26 cellular contexts compared by ENCODE assay signal in the genomic region with DNA sequence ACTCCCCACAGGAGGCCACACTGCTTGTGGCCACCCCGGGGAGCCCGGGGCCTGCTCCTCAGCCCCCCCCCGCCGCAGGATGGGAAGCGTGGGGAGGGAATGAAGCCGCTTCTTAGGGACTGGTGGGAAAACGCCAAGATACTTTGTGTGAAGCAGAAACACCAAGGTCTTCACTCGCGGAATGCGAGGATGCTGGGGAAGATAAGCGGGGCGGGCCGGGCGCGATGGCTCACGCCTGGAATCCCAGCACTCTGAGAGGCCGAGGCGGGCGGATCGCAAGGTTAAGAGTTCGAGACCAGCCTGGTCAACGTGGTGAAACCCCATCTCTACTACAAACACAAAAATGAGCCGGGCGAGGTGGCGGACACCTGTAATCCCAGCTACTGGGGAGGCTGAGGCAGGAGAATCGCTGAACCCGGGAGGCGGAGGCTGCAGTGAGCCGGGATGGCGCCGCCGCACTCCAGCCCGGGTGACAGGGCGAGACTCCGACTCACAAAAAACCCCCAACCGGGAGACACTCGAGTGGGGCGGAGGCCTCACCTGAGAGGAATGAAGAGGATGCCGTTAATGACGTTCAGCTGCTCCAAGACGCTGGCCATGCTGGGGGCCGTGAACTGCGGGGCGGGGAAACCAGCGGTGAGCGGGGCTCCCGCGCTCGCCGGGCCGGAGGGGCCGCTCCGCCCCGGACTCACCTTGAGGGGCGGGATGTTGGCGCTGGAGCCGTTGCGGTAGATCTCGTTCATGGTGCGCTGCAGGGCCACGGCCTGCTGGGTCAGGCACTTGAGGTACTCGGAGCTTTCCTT. TPM values are rescaled to one million over a fixed set of nuclear protein-coding genes. Genes with fewer than 3 reads are reported as not detected.
A peak's percentile ranks its signal among the peaks of the same experiment; 100 is the strongest.
DNase-seq lines count a peak whose midpoint lies in the region; ATAC-seq, FAIRE-seq and TF ChIP-seq lines count a peak whose summit lies in the region.
"Had no signal": no experiment of that assay in that cellular context is flagged by ENCODE, and none has a peak within 500 bp of the region (broad histone marks: within the 10 kb centered on the region; RNA-seq: fewer than 3 reads in every experiment).

No MANE protein-coding gene starts in this region.

- DNase-seq in activated T-cell treated with anti-CD3 and anti-CD28 coated beads, Interleukin-2, amount 50 U/mL, for 1 hour = peak; percentile 16
- DNase-seq in activated T-cell treated with anti-CD3 and anti-CD28 coated beads, Interleukin-2, amount 50 U/mL, for 48 hours = no peak
- DNase-seq in WTC11 (ENCODE audit: low spot score) (no peak), HepG2 (ENCODE audit: low spot score) (no peak), upper lobe of left lung (peak; percentile 20 to 78), HFFc6 (no peak), OCI-LY7 (ENCODE audit: low spot score) (no peak), trophoblast cell (no peak)
- DNase-seq: activated CD8-positive, alpha-beta T cell treated with anti-CD3 and anti-CD28 coated beads, Interleukin-2, amount 10 ng/mL, durations not matched to agents 7 days and 5 days; AML-193; DMS153; Karpas-422; NCI-H526 treated with DMSO at 0.1 percent for 48 hours; nucleus accumbens; SJCRH30; small intestine; stimulated activated naive CD4-positive, alpha-beta T cell treated with Interleukin-2 at 50 U/mL for 16 hours had no signal

- H3K4me1 Mint-ChIP-seq in WTC11 (peaks cover 5% of the 10 kb centered on the region), HFFc6 (ENCODE audit: low read depth) (peaks cover 16% of the 10 kb centered on the region)

- H3K4me1 ChIP-seq in HepG2 (ENCODE audit: insufficient read depth, low read length) (no peaks in the 10 kb centered on the region), upper lobe of left lung (peaks cover 26 to 40% (median 29%) of the 10 kb centered on the region in 4 donors), OCI-LY7 (ENCODE audit: insufficient read depth, low read length, poor library complexity, severe bottlenecking) (no peaks in the 10 kb centered on the region), trophoblast cell (ENCODE audit: control insufficient read depth in 1 of 2, insufficient read depth in 2 of 2, low read length in 2 of 2) (no peaks in the 10 kb centered on the region)
- H3K4me1 ChIP-seq: SJCRH30 had no signal

- no peak for FAIRE-seq in HepG2 (lab: Jason Lieb, UNC)
- FAIRE-seq: A204.1, small intestine had no signal

- H3K9me3 ChIP-seq in HepG2 (ENCODE audit: low read length) (no peaks in the 10 kb centered on the region), upper lobe of left lung (no peaks in the 10 kb centered on the region), OCI-LY7 (ENCODE audit: low read length) (no peaks in the 10 kb centered on the region), trophoblast cell (ENCODE audit: insufficient read depth, low read depth, low read length) (peaks cover 1% of the 10 kb centered on the region)
- H3K9me3 ChIP-seq: ascending aorta, SJCRH30, thoracic aorta had no signal

- H3K27ac ChIP-seq in HepG2 (ENCODE audit: extremely low read length, insufficient read depth, low read length) (no peak overlapping the region), upper lobe of left lung (no peak overlapping the region), OCI-LY7 (ENCODE audit: low read depth, low read length, poor library complexity, severe bottlenecking) (no peak overlapping the region), trophoblast cell (ENCODE audit: low read depth, low read length) (no peak overlapping the region)
- H3K27ac ChIP-seq: ascending aorta, SJCRH30, thoracic aorta had no signal

- peaks cover 30 to 39% of the 10 kb centered on the region in 2 experiments; a peak in 4 of 5 replicates for H3K36me3 ChIP-seq in HepG2 (replicated peaks in 1 of 2; ENCODE audit: control insufficient read depth in 1 of 2, insufficient read depth in 2 of 2, low read length in 2 of 2)
- H3K36me3 ChIP-seq in upper lobe of left lung = peaks cover 11 to 60% (median 50%) of the 10 kb centered on the region in 4 donors
- peaks cover 82% of the 10 kb centered on the region for H3K36me3 ChIP-seq in OCI-LY7 (ENCODE audit: insufficient read depth, low read length)
- H3K36me3 ChIP-seq in trophoblast cell (ENCODE audit: control insufficient read depth in 1 of 2, insufficient read depth in 2 of 2, low read length in 2 of 2) = peaks cover 49 to 50% of the 10 kb centered on the region in 2 experiments
- H3K36me3 ChIP-seq: SJCRH30 had no signal

- H4K12ac ChIP-seq in trophoblast cell (ENCODE audit: low read depth, low read length) = no peak overlapping the region

- H2AFZ ChIP-seq in HepG2 (ENCODE audit: low read length) (no peak overlapping the region), OCI-LY7 (ENCODE audit: low read length) (no peak overlapping the region), trophoblast cell (ENCODE audit: insufficient read depth, low read length, poor library complexity) (no peak overlapping the region)

- H3K9me2 ChIP-seq in OCI-LY7 (ENCODE audit: insufficient read depth, low read length) = no peaks in the 10 kb centered on the region

- H3K4me3 ChIP-seq in HepG2 (replicated peaks in 1 of 3; ENCODE audit: insufficient read depth in 1 of 3, low read depth in 2 of 3, low read length in 3 of 3) (no peak overlapping the region), upper lobe of left lung (no peak overlapping the region), OCI-LY7 (ENCODE audit: low read depth, low read length, poor library complexity, severe bottlenecking) (no peak overlapping the region), trophoblast cell (ENCODE audit: low read depth, low read length) (no peak overlapping the region)
- H3K4me3 ChIP-seq: ascending aorta, SJCRH30, thoracic aorta had no signal

- H3K23ac ChIP-seq in trophoblast cell (ENCODE audit: low read length) = no peak overlapping the region

- H3K14ac ChIP-seq in trophoblast cell (ENCODE audit: low read length) = no peak overlapping the region

- BruUV-seq in HepG2 (replicated peaks; lab: Mats Ljungman, UMichigan) (no TSS peak), OCI-LY7 (replicated peaks; lab: Mats Ljungman, UMichigan) (no TSS peak)

- H3K36me3 Mint-ChIP-seq in WTC11 (0 out of 2 replicates have a peak, but pooled peaks cover 3% of the 10 kb centered on the region), HFFc6 (ENCODE audit: low read depth) (no peaks in the 10 kb centered on the region)
- H3K36me3 Mint-ChIP-seq: activated naive CD8-positive, alpha-beta T cell; T-cell had no signal

- no peak overlapping the region for H4K91ac ChIP-seq in trophoblast cell (ENCODE audit: low read depth, low read length)

- POLR2A ChIA-PET in WTC11 (lab: Charles Lee) (no interaction called here), HepG2 (lab: Yijun Ruan, JAX) (no interaction called here), OCI-LY7 (lab: Charles Lee) (no interaction called here)

- no peak overlapping the region for H3K9ac ChIP-seq in HepG2 (ENCODE audit: insufficient read depth, low read depth, low read length)
- no peak overlapping the region for H3K9ac ChIP-seq in trophoblast cell (ENCODE audit: low read length)

- H3K27me3 ChIP-seq in HepG2 (ENCODE audit: control insufficient read depth in 1 of 2, insufficient read depth in 2 of 2, low read length in 2 of 2) (no peaks in the 10 kb centered on the region), upper lobe of left lung (no peaks in the 10 kb centered on the region), trophoblast cell (ENCODE audit: insufficient read depth, low read length) (no peaks in the 10 kb centered on the region)
- H3K27me3 ChIP-seq: ascending aorta, dorsolateral prefrontal cortex, SJCRH30 had no signal

- no peak overlapping the region for H2AK5ac ChIP-seq in trophoblast cell (ENCODE audit: low read length)

- no peak overlapping the region for H3K4me3 Mint-ChIP-seq in WTC11
- no peak overlapping the region for H3K4me3 Mint-ChIP-seq in HFFc6
- H3K4me3 Mint-ChIP-seq: activated CD8-positive, alpha-beta T cell treated with anti-CD3 and anti-CD28 coated beads, Interleukin-2, amount 10 ng/mL, durations not matched to agents 7 days and 5 days; activated naive CD8-positive, alpha-beta T cell; activated T-helper 1 cell treated with anti-CD3 and anti-CD28 coated beads, Interleukin-12 subunit alpha, Interleukin-12 subunit beta, Interleukin-2, Interleukin-4 antibody, amounts not matched to agents 30 ng/mL and 10 ng/mL and 1 ng/mL, durations not matched to agents 14 hours and 24 hours and 36 hours; T-cell had no signal

- TF ChIP-seq EP300 in HepG2 (IDR thresholded peaks at IDR 0.05; ENCODE audit: low read depth in 2 of 2, low read length in 2 of 2) (no peak), HepG2 (CRISPR knock-in tag; IDR thresholded peaks at IDR 0.05; ENCODE audit: borderline replicate concordance) (no peak), upper lobe of left lung (IDR thresholded peaks at IDR 0.05) (no peak)

- 97% methylated on average over 51 of the region's 62 CpGs for WGBS in HepG2 (ENCODE audit: low lambda C conversion rate)
- 94 to 97% methylated on average over 38 to 56 of the region's 62 CpGs for WGBS in upper lobe of left lung, 2 donors
- WGBS in trophoblast cell (ENCODE audit: extremely low coverage, insufficient coverage, insufficient read length) = no CpG with 5 or more reads among the region's 62 CpGs

- no peaks in the 10 kb centered on the region for H3K79me2 ChIP-seq in HepG2 (ENCODE audit: insufficient read depth, low read length)
- no peaks in the 10 kb centered on the region for H3K79me2 ChIP-seq in OCI-LY7 (ENCODE audit: insufficient read depth, low read depth, low read length)
- H3K79me2 ChIP-seq in trophoblast cell (ENCODE audit: control insufficient read depth, insufficient read depth, low read length, poor library complexity) = no peaks in the 10 kb centered on the region

- H3K9me3 Mint-ChIP-seq in WTC11 (no peaks in the 10 kb centered on the region), HFFc6 (peaks cover 6% of the 10 kb centered on the region; the same call in 1 of the 2 replicates)
- H3K9me3 Mint-ChIP-seq: activated T-helper 1 cell treated with anti-CD3 and anti-CD28 coated beads, Interleukin-12 subunit alpha, Interleukin-12 subunit beta, Interleukin-2, Interleukin-4 antibody, amounts not matched to agents 30 ng/mL and 10 ng/mL and 1 ng/mL, durations not matched to agents 14 hours and 24 hours and 36 hours; CD8-positive, alpha-beta memory T cell; T-cell had no signal

- CTCF ChIA-PET in WTC11 (lab: Charles Lee) (interaction anchor here (1.0 to 1.3 kb wide), 2 partner anchors 19 to 167 kb away, joined by 3 read pairs; no protein-coding TSS in a partner anchor), HepG2 (lab: Yijun Ruan, JAX; ENCODE audit: low intra/inter-chr PET ratio, low total read pairs) (no interaction called here), OCI-LY7 (lab: Charles Lee; ENCODE audit: unreplicated experiment) (no interaction called here)

- H3K18ac ChIP-seq in trophoblast cell (ENCODE audit: low read length) = no peak overlapping the region

- intact Hi-C loops in HepG2 (cut with micrococcal nuclease; ENCODE audit: unreplicated experiment) = no loop called here
- intact Hi-C loops in OCI-LY7 (cut with micrococcal nuclease; ENCODE audit: unreplicated experiment) = no loop called here

- H4K8ac ChIP-seq in trophoblast cell (ENCODE audit: low read depth, low read length) = no peak overlapping the region

- H2BK120ac ChIP-seq in trophoblast cell (ENCODE audit: insufficient read depth, low read length, poor library complexity) = no peak overlapping the region

- ATAC-seq in WTC11 (peak; percentile 10), HepG2 (no peak), upper lobe of left lung (ENCODE audit: low FRiP score in 2 of 2) (no peak)
- ATAC-seq: activated CD8-positive, alpha-beta T cell treated with anti-CD3 and anti-CD28 coated beads, Interleukin-2, amount 10 ng/mL, durations not matched to agents 7 days and 5 days; T-cell had no signal

- H3K27ac Mint-ChIP-seq in WTC11 (no peak overlapping the region), HFFc6 (no peak overlapping the region)
- H3K27ac Mint-ChIP-seq: activated CD8-positive, alpha-beta T cell treated with anti-CD3 and anti-CD28 coated beads, Interleukin-2, amount 10 ng/mL, durations not matched to agents 7 days and 5 days; activated naive CD8-positive, alpha-beta T cell; activated T-helper 1 cell treated with anti-CD3 and anti-CD28 coated beads, Interleukin-12 subunit alpha, Interleukin-12 subunit beta, Interleukin-2, Interleukin-4 antibody, amounts not matched to agents 30 ng/mL and 10 ng/mL and 1 ng/mL, durations not matched to agents 14 hours and 24 hours and 36 hours; T-cell had no signal

- no peak overlapping the region for H2BK5ac ChIP-seq in trophoblast cell (ENCODE audit: low read depth, low read length, poor library complexity)

- TF ChIP-seq POLR2A in HepG2 (IDR thresholded peaks at IDR 0.05; ENCODE audit: insufficient read depth in 1 of 2, low read depth in 2 of 2, low read length in 2 of 2) (no peak), upper lobe of left lung (IDR thresholded peaks at IDR 0.05) (no peak)

- H2BK12ac ChIP-seq in trophoblast cell (ENCODE audit: low read length) = no peak overlapping the region

- in situ Hi-C loops in HepG2 (cut with HindIII; ENCODE audit: extremely low pct_ligation_motif_present, low pct_unique_long_range_greater_than_20kb) = no loop called here

- H4K20me1 ChIP-seq in HepG2 (ENCODE audit: insufficient read depth, low read length) = peaks cover 6% of the 10 kb centered on the region; the same call in 1 of the 2 replicates
- H4K20me1 ChIP-seq in OCI-LY7 (ENCODE audit: insufficient read depth, low read length) = no peaks in the 10 kb centered on the region

- no peak for TF ChIP-seq RAD21 in HepG2 (CRISPR knock-in tag; IDR thresholded peaks at IDR 0.05)

- no peak overlapping the region for H3K4ac ChIP-seq in trophoblast cell (ENCODE audit: low read depth, low read length)

- no peak for TF ChIP-seq CTCF in WTC11 (IDR thresholded peaks at IDR 0.05)
- TF ChIP-seq CTCF in HepG2 (CRISPR knock-in tag; IDR thresholded peaks at IDR 0.05) = no peak
- no peak for TF ChIP-seq CTCF in upper lobe of left lung (IDR thresholded peaks at IDR 0.05)
- TF ChIP-seq CTCF in HFFc6 (IDR thresholded peaks at IDR 0.05) = no peak
- no peak for TF ChIP-seq CTCF in OCI-LY7 (conservative IDR thresholded peaks at IDR 0.05; ENCODE audit: low read length)

- H3K79me1 ChIP-seq in trophoblast cell (ENCODE audit: low read length) = no peaks in the 10 kb centered on the region

- H3K27me3 Mint-ChIP-seq in WTC11 (ENCODE audit: low read depth) (no peaks in the 10 kb centered on the region), HFFc6 (ENCODE audit: insufficient read depth) (peaks cover 34% of the 10 kb centered on the region)
- H3K27me3 Mint-ChIP-seq: activated naive CD8-positive, alpha-beta T cell; CD8-positive, alpha-beta memory T cell; T-cell had no signal

- H3K4me2 ChIP-seq in HepG2 (ENCODE audit: low read depth, low read length) = no peak overlapping the region
- no peak overlapping the region for H3K4me2 ChIP-seq in OCI-LY7 (ENCODE audit: low read length)
- H3K4me2 ChIP-seq in trophoblast cell (ENCODE audit: low read length) = no peak overlapping the region

RNA-seq across cellular contexts. Expression of a gene that starts 20.3 kb away (rescaled TPM):
- 79.8 to 105 TPM (median 83.1 TPM) in 3 replicates for total RNA-seq in WTC11 (2021)
- total RNA-seq in HepG2 (2016; rRNA removed; fragmentation: Illumina TruSeq; extraction: Trizol) = 49.8 and 60.5 TPM in 2 replicates
- total RNA-seq in HepG2 (2016; cell fraction: cytosol; rRNA removed; fragmentation: Illumina TruSeq; extraction: Trizol; ENCODE audit: low read depth) = 11.3 and 11.7 TPM in 2 replicates
- 45.0 and 62.9 TPM in 2 replicates for total RNA-seq in HepG2 (2016; cell fraction: insoluble cytoplasmic fraction; rRNA removed; fragmentation: Illumina TruSeq; extraction: Trizol)
- total RNA-seq in HepG2 (2016; cell fraction: membrane; rRNA removed; fragmentation: Illumina TruSeq; extraction: Trizol) = 16.8 and 17.9 TPM in 2 replicates
- total RNA-seq in HepG2 (2016; cell fraction: nucleus; rRNA removed; fragmentation: Illumina TruSeq; extraction: Trizol) = 62.8 and 64.0 TPM in 2 replicates
- polyA plus RNA-seq in HepG2 (2011; rRNA removed) = 30.9 and 45.5 TPM in 2 replicates
- polyA plus RNA-seq in HepG2 (2011; cell fraction: cytosol; rRNA removed) = 12.6 and 25.6 TPM in 2 replicates
- 461 and 635 TPM in 2 replicates for polyA plus RNA-seq in HepG2 (2011; cell fraction: nucleus; rRNA removed)
- polyA plus RNA-seq in HepG2 (2012) = 51.7 and 79.2 TPM in 2 replicates
- polyA plus RNA-seq in HepG2 (2016; cell fraction: cytosol; fragmentation: Illumina TruSeq; extraction: Trizol; ENCODE audit: low read depth) = 3.2 and 3.5 TPM in 2 replicates
- 34.8 and 48.7 TPM in 2 replicates for polyA plus RNA-seq in HepG2 (2016; cell fraction: insoluble cytoplasmic fraction; fragmentation: Illumina TruSeq; extraction: Trizol; ENCODE audit: low read depth)
- polyA plus RNA-seq in HepG2 (2016; cell fraction: membrane; fragmentation: Illumina TruSeq; extraction: Trizol; ENCODE audit: low read depth) = 7.2 and 8.4 TPM in 2 replicates
- 175 and 188 TPM in 2 replicates for polyA plus RNA-seq in HepG2 (2016; cell fraction: nucleus; fragmentation: Illumina TruSeq; extraction: Trizol; ENCODE audit: insufficient read depth, low read depth)
- 37.7 and 94.5 TPM in 2 replicates for polyA minus RNA-seq in HepG2 (2011; rRNA and poly(A)+ RNA removed; ENCODE audit: low replicate concordance)
- polyA minus RNA-seq in HepG2 (2011; cell fraction: cytosol; rRNA and poly(A)+ RNA removed) = 30.1 and 31.9 TPM in 2 replicates
- 48.6 and 55.4 TPM in 2 replicates for polyA minus RNA-seq in HepG2 (2011; cell fraction: nucleus; rRNA and poly(A)+ RNA removed)
- total RNA-seq in upper lobe of left lung = 100 to 1,000 TPM in 2 of 6 donors, 10 to 100 TPM in 4; 47.9 to 137 (median 87.2) TPM
- total RNA-seq in HFFc6 (2021; fragmentation: NEBNext Ultra II Directional; extraction: Animal tissue kit (Norgen Biotek cat#: 25700)) = 10 to 100 TPM; 42.7 to 62.9 (median 48.6) TPM
- total RNA-seq in OCI-LY7 (2014; rRNA removed; shearing (Covaris generic)) = 85.2 and 96.3 TPM in 2 replicates
- total RNA-seq in OCI-LY7 (2022) = 122 and 132 TPM in 2 replicates
- polyA plus RNA-seq in trophoblast cell (2013) = 28.9 and 29.4 TPM in 2 replicates

RNA-seq across cellular contexts. Expression of a gene that starts 58.2 kb away (rescaled TPM):
- total RNA-seq in WTC11 (2021) (14.4 to 15.2 TPM (median 14.6 TPM) in 3 replicates), HepG2 (2016; rRNA removed; fragmentation: Illumina TruSeq; extraction: Trizol) (not detected in 2 replicates), upper lobe of left lung (under 1 TPM in 2 of 6 donors, not detected in 4; 0.34 TPM), OCI-LY7 (2022) (not detected in 2 replicates)
- total RNA-seq in HepG2 (2016; cell fraction: cytosol; rRNA removed; fragmentation: Illumina TruSeq; extraction: Trizol; ENCODE audit: low read depth) = not detected in 2 replicates
- total RNA-seq in HepG2 (2016; cell fraction: insoluble cytoplasmic fraction; rRNA removed; fragmentation: Illumina TruSeq; extraction: Trizol) = not detected in 2 replicates
- not detected in 2 replicates for total RNA-seq in HepG2 (2016; cell fraction: membrane; rRNA removed; fragmentation: Illumina TruSeq; extraction: Trizol)
- total RNA-seq in HepG2 (2016; cell fraction: nucleus; rRNA removed; fragmentation: Illumina TruSeq; extraction: Trizol) = not detected in 2 replicates
- not detected in 2 replicates for polyA plus RNA-seq in HepG2 (2011; rRNA removed)
- not detected in 2 replicates for polyA plus RNA-seq in HepG2 (2011; cell fraction: cytosol; rRNA removed)
- polyA plus RNA-seq in HepG2 (2011; cell fraction: nucleus; rRNA removed) = not detected in 2 replicates
- polyA plus RNA-seq in HepG2 (2012) = 0.04 TPM in 1 of 2 replicates, not detected in the other
- not detected in 2 replicates for polyA plus RNA-seq in HepG2 (2016; cell fraction: cytosol; fragmentation: Illumina TruSeq; extraction: Trizol; ENCODE audit: low read depth)
- not detected in 2 replicates for polyA plus RNA-seq in HepG2 (2016; cell fraction: insoluble cytoplasmic fraction; fragmentation: Illumina TruSeq; extraction: Trizol; ENCODE audit: low read depth)
- polyA plus RNA-seq in HepG2 (2016; cell fraction: membrane; fragmentation: Illumina TruSeq; extraction: Trizol; ENCODE audit: low read depth) = not detected in 2 replicates
- not detected in 2 replicates for polyA plus RNA-seq in HepG2 (2016; cell fraction: nucleus; fragmentation: Illumina TruSeq; extraction: Trizol; ENCODE audit: insufficient read depth, low read depth)
- polyA minus RNA-seq in HepG2 (2011; rRNA and poly(A)+ RNA removed; ENCODE audit: low replicate concordance) = 2.1 TPM in 1 of 2 replicates, not detected in the other
- polyA minus RNA-seq in HepG2 (2011; cell fraction: cytosol; rRNA and poly(A)+ RNA removed) = not detected in 2 replicates
- polyA minus RNA-seq in HepG2 (2011; cell fraction: nucleus; rRNA and poly(A)+ RNA removed) = not detected in 2 replicates
- not detected for total RNA-seq in HFFc6 (2021; fragmentation: NEBNext Ultra II Directional; extraction: Animal tissue kit (Norgen Biotek cat#: 25700))
- not detected in 2 replicates for total RNA-seq in OCI-LY7 (2014; rRNA removed; shearing (Covaris generic))
- 0.08 TPM in 2 replicates for polyA plus RNA-seq in trophoblast cell (2013)
- total RNA-seq: activated CD8-positive, alpha-beta T cell treated with anti-CD3 and anti-CD28 coated beads, Interleukin-2, amount 10 ng/mL, durations not matched to agents 7 days and 5 days; ascending aorta; HT1080; SJCRH30 had no signal
- polyA plus RNA-seq: CD8-positive, alpha-beta memory T cell had no signal

Comparison
In these comparisons a context has a peak if more than half of its experiments do, and no peak if none do; other contexts are left out.
1. DNase-seq: peak in activated T-cell treated with anti-CD3 and anti-CD28 coated beads, Interleukin-2, amount 50 U/mL, for 1 hour (single experiment) and upper lobe of left lung (2 of 2); none in activated T-cell treated with anti-CD3 and anti-CD28 coated beads, Interleukin-2, amount 50 U/mL, for 48 hours (0 of 2), WTC11 (single experiment), HepG2 (single experiment), HFFc6 (single experiment), OCI-LY7 (single experiment) and trophoblast cell (0 of 2).
2. RNA of a gene that starts 58.2 kb away (total RNA-seq): 14.4 to 15.2 TPM in WTC11; 0.34 TPM in upper lobe of left lung, not detected in HepG2, not detected in HFFc6 and not detected in OCI-LY7; every median in the first group is over 10 times any median in the second.